15 cellular contexts compared by ENCODE assay signal in genomic region chr1:41721039-41721438, GRCh38.
DNase-seq lines count a peak whose midpoint lies in the region; ATAC-seq lines count a peak whose summit lies in the region.
"Had no signal": no experiment of that assay in that cellular context is flagged by ENCODE, and none has a peak within 500 bp of the region (broad histone marks: within the 10 kb centered on the region; RNA-seq: fewer than 3 reads in every experiment).

No MANE protein-coding gene starts in this region.

- no peaks in the 10 kb centered on the region for H3K36me3 ChIP-seq in KOPT-K1 (ENCODE audit: insufficient read depth, low read length)
- H3K36me3 ChIP-seq: neutrophil had no signal

- peak overlapping the region in 4 of 6 donors; percentile 47 to 79 (median 62) for H3K27ac Mint-ChIP-seq in immature natural killer cell

- H3K36me3 Mint-ChIP-seq in immature natural killer cell = no peaks in the 10 kb centered on the region

- ATAC-seq in activated CD4-positive, CD25-positive, alpha-beta regulatory T cell treated with anti-CD3 and anti-CD28 coated beads, Interleukin-2, amount 50 U/mL, for 24 hours = peak; percentile 86 to 88
- ATAC-seq in GM18502 (IDR thresholded peaks at IDR 0.05; ENCODE audit: poor library complexity, unreplicated experiment) = peak; percentile 52
- ATAC-seq: HCT116, sciatic nerve had no signal

- DNase-seq in activated CD4-positive, CD25-positive, alpha-beta regulatory T cell (lab: John Stamatoyannopoulos, UW) = no peak
- DNase-seq in immature natural killer cell (peak in 1 of 3 donors; percentile 7), NCI-H2029 (lab: John Stamatoyannopoulos, UW) (no peak), NCI-H1930 (lab: John Stamatoyannopoulos, UW) (no peak), kidney glomerular epithelial cell (lab: John Stamatoyannopoulos, UW) (no peak)
- DNase-seq: Caco-2; GDM1; SHP77 treated with DMSO at 0.1 percent for 48 hours; stimulated activated CD4-positive, alpha-beta T cell treated with anti-CD3 and anti-CD28 coated beads, Interleukin-2, amount 100 ng/mL, for 48 hours had no signal

- H3K27me3 Mint-ChIP-seq in immature natural killer cell (ENCODE audit: low read depth in 3 of 3) = peaks cover 0 to under 1% (median 0%) of the 10 kb centered on the region in 3 donors

- H3K9me3 Mint-ChIP-seq in immature natural killer cell = no peaks in the 10 kb centered on the region

- peaks cover 12 to 24% of the 10 kb centered on the region in 2 donors for H3K4me1 Mint-ChIP-seq in immature natural killer cell

- peak overlapping the region; percentile 48 for H3K27ac ChIP-seq in KOPT-K1 (ENCODE audit: low read depth, low read length, poor library complexity, severe bottlenecking)
- H3K27ac ChIP-seq: neutrophil had no signal

- H3K4me3 Mint-ChIP-seq in immature natural killer cell = peak overlapping the region in 3 of 5 donors; percentile 55 to 77 (median 56)

- H3K9me3 ChIP-seq in KOPT-K1 (ENCODE audit: insufficient read depth, low read length, poor library complexity, severe bottlenecking) = no peaks in the 10 kb centered on the region
- H3K9me3 ChIP-seq: Caco-2, neutrophil had no signal
